Comparison of ENCODE assay signal across 30 cellular contexts in the genomic region with DNA sequence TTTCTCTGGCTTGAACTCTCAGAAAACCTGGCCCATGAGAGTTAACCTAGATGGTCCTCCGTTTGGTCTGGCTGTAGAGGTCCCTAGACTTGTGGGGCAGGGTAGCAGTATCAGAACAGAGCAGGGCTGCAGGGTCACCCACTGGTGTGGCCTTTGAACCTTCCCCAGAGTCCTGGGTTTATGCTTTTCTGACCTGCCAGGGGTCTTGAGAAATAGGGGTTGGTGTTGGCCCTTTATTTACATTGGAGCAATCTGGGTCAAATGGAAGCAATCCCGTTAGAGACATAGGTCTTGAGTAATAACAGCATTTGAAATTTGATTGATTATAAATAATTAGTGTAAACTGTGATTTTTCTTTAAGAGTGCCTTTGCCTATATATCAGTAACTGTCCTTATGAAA. TPM values are rescaled to one million over a fixed set of nuclear protein-coding genes. Genes with fewer than 3 reads are reported as not detected.
"Had no signal": no experiment of that assay in that cellular context is flagged by ENCODE, and none has a peak within 500 bp of the region (broad histone marks: within the 10 kb centered on the region; RNA-seq: fewer than 3 reads in every experiment).

No MANE protein-coding gene starts in this region.

- ATAC-seq: effector memory CD8-positive, alpha-beta T cell; foreskin keratinocyte; gastrocnemius medialis; gastroesophageal sphincter; heart left ventricle; heart right ventricle had no signal

- H3K4me3 Mint-ChIP-seq: dendritic cell treated with granulocyte-macrophage colony-stimulating factor and Interleukin-4, amounts not matched to agents 40 ng/mL and 50 ng/mL, for 4 days; effector memory CD8-positive, alpha-beta T cell; endodermal cell had no signal

- H3K36me3 ChIP-seq: colonic mucosa, esophagus muscularis mucosa, esophagus squamous epithelium, gastrocnemius medialis, gastroesophageal sphincter, heart left ventricle, heart right ventricle had no signal

- H3K4me1 ChIP-seq: colonic mucosa, esophagus muscularis mucosa, foreskin keratinocyte, gastrocnemius medialis, gastroesophageal sphincter, heart left ventricle, heart right ventricle had no signal

- H3K4me1 Mint-ChIP-seq: endodermal cell had no signal

- H3K27me3 ChIP-seq: colonic mucosa, dorsolateral prefrontal cortex, esophagus squamous epithelium, gastrocnemius medialis, gastroesophageal sphincter, heart left ventricle had no signal

- DNase-seq: colonic mucosa; cortex of kidney; dermis blood vessel endothelial cell; dorsolateral prefrontal cortex; effector CD4-positive, alpha-beta T cell; effector CD8-positive, alpha-beta T cell; effector memory CD4-positive, alpha-beta T cell; effector memory CD8-positive, alpha-beta T cell; endodermal cell; erythroblast; esophagus squamous epithelium; foreskin fibroblast; foreskin keratinocyte; foreskin melanocyte; gastrocnemius medialis; glutamatergic neuron; head of caudate nucleus; heart left ventricle; heart right ventricle had no signal

- H3K4me3 ChIP-seq: colonic mucosa, coronary artery, dorsolateral prefrontal cortex, esophagus muscularis mucosa, esophagus squamous epithelium, gastrocnemius medialis, gastroesophageal sphincter, heart left ventricle, heart right ventricle had no signal

- H3K27ac ChIP-seq: colonic mucosa, coronary artery, dorsolateral prefrontal cortex, epithelial cell of prostate, esophagus muscularis mucosa, esophagus squamous epithelium, foreskin keratinocyte, gastrocnemius medialis, gastroesophageal sphincter, heart left ventricle, heart right ventricle had no signal

- H3K27me3 Mint-ChIP-seq: effector memory CD8-positive, alpha-beta T cell had no signal

- H3K27ac Mint-ChIP-seq: dendritic cell treated with granulocyte-macrophage colony-stimulating factor and Interleukin-4, amounts not matched to agents 40 ng/mL and 50 ng/mL, for 4 days; effector memory CD8-positive, alpha-beta T cell; endodermal cell had no signal

- FAIRE-seq: colon, endometrium, endothelial cell of umbilical vein, frontal cortex had no signal

- H3K9me3 Mint-ChIP-seq: dendritic cell treated with granulocyte-macrophage colony-stimulating factor and Interleukin-4, amounts not matched to agents 40 ng/mL and 50 ng/mL, for 4 days; effector memory CD8-positive, alpha-beta T cell had no signal

- H3K9me3 ChIP-seq: colonic mucosa, esophagus muscularis mucosa, esophagus squamous epithelium, gastrocnemius medialis, gastroesophageal sphincter, heart left ventricle, heart right ventricle had no signal

RNA-seq across cellular contexts. Expression of a gene that starts 23.8 kb away (rescaled TPM):
- total RNA-seq: endothelial cell of umbilical vein, epithelial cell of proximal tubule, foreskin keratinocyte, gastrocnemius medialis, glomerular endothelial cell had no signal
- polyA plus RNA-seq: endothelial cell of umbilical vein had no signal
